8 cellular contexts compared by ENCODE assay signal in the genomic region with DNA sequence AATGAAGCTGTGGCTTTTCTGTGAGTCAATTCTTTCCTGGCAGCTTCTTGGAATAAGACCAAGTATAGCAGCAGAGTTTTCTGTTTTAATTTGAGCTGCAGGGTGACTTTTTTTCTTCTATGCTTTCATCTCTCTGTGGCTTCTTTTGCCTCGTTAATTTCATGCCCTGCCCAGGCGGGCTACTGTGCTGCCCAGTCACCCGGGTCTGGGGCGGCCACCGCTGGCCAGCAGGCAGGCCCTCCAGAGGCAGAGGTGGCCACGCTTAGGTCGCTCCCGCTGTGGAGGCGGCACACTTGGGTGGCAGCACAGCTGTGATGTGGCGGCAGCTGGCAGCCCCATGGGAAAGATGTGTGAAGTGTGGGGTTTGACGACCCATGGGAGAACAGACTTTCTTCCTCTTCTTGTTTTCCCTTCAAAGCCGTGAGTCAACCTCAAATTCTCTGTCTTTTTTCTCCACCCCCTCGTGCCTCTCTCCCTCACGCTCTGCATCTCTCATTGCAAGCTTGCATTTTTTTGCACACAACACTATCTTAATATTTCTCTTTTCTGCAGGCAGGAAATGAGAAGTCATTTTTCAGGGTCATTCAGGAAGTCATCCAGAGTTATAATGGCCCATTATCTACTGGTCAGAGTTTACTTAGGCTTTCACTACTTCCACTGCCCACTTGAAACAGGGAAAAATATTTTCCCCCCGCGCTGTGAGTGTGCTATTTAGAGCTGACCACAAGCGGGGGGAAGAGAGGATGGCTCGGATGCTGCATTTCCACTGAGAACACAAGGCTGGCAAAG.
DNase-seq lines count a peak whose midpoint lies in the region; ATAC-seq and TF ChIP-seq lines count a peak whose summit lies in the region.

No MANE protein-coding gene starts in this region.

- peaks cover 62% of the 10 kb centered on the region for H3K4me1 ChIP-seq in body of pancreas
- peaks cover 0 to 33% (median 17%) of the 10 kb centered on the region in 4 donors for H3K4me1 ChIP-seq in right lobe of liver

- intact Hi-C loops in body of pancreas (cut with DNase I) (no loop called here), right lobe of liver (cut with DNase I) (no loop called here)

- TF ChIP-seq POLR2A in body of pancreas (IDR thresholded peaks at IDR 0.05) (peak in 1 of 3 donors; percentile 19), right lobe of liver (IDR thresholded peaks at IDR 0.05) (no peak)

- H3K4me3 ChIP-seq in Jurkat, Clone E6-1 (ENCODE audit: low read length): no peak overlapping the region
- H3K4me3 ChIP-seq in body of pancreas (no peak overlapping the region), right lobe of liver (no peak overlapping the region)

- H3K9me3 ChIP-seq in body of pancreas (no peaks in the 10 kb centered on the region), right lobe of liver (no peaks in the 10 kb centered on the region)

- H3K36me3 ChIP-seq in body of pancreas (replicated peaks in 1 of 2; ENCODE audit: insufficient read depth in 1 of 2, low read depth in 2 of 2) (no peaks in the 10 kb centered on the region), right lobe of liver (no peaks in the 10 kb centered on the region)

- 7 to 11% methylated on average over 18 of the region's 18 CpGs for WGBS in body of pancreas, 2 donors
- WGBS in right lobe of liver (ENCODE audit: insufficient coverage, low coverage, low lambda C conversion rate, missing lambda C conversion rate): 38% methylated on average over 14 of the region's 18 CpGs

- ATAC-seq in GM21529 (IDR thresholded peaks at IDR 0.05; ENCODE audit: unreplicated experiment) (peak; percentile 78), body of pancreas (peak; percentile 74), right lobe of liver (peak in 3 of 4 donors; percentile 19 to 33 (median 19))

- H3K27me3 ChIP-seq in body of pancreas: no peaks in the 10 kb centered on the region
- H3K27me3 ChIP-seq in right lobe of liver: no peaks in the 10 kb centered on the region

- TF ChIP-seq CTCF in body of pancreas (IDR thresholded peaks at IDR 0.05) (no peak), right lobe of liver (IDR thresholded peaks at IDR 0.05) (no peak)

- H3K27ac ChIP-seq in body of pancreas: peak overlapping the region; percentile 81 to 89 (median 83)
- peak overlapping the region in 2 of 3 donors; percentile 31 to 46 for H3K27ac ChIP-seq in right lobe of liver

- DNase-seq in NCI-H2107 treated with DMSO at 0.1 percent for 48 hours (lab: John Stamatoyannopoulos, UW; ENCODE audit: unreplicated experiment): peak; percentile 55
- no peak for DNase-seq in NCI-H2107 (lab: John Stamatoyannopoulos, UW)
- peak; percentile 72 for DNase-seq in Jurkat, Clone E6-1 (ENCODE audit: low read depth, low spot score)
- DNase-seq in body of pancreas: peak; percentile 36 to 63 (median 42)
- no peak for DNase-seq in right lobe of liver
- no peak for DNase-seq in Ammon's horn (ENCODE audit: low spot score)
- DNase-seq in NCI-H2081 (lab: John Stamatoyannopoulos, UW): no peak

Comparison
In these comparisons a context has a peak if more than half of its experiments do, and no peak if none do; other contexts are left out.
1. DNase-seq: peak in NCI-H2107 treated with DMSO at 0.1 percent for 48 hours (single experiment), Jurkat, Clone E6-1 (single experiment) and body of pancreas (4 of 4); none in NCI-H2107 (single experiment), right lobe of liver (0 of 3), Ammon's horn (single experiment) and NCI-H2081 (0 of 2).
2. ATAC-seq: peak in every context shown above with its lines; median percentile 78 in GM21529; 74 in body of pancreas; 19 in right lobe of liver.